ENCODE assay signal across 15 cellular contexts in the genomic region with DNA sequence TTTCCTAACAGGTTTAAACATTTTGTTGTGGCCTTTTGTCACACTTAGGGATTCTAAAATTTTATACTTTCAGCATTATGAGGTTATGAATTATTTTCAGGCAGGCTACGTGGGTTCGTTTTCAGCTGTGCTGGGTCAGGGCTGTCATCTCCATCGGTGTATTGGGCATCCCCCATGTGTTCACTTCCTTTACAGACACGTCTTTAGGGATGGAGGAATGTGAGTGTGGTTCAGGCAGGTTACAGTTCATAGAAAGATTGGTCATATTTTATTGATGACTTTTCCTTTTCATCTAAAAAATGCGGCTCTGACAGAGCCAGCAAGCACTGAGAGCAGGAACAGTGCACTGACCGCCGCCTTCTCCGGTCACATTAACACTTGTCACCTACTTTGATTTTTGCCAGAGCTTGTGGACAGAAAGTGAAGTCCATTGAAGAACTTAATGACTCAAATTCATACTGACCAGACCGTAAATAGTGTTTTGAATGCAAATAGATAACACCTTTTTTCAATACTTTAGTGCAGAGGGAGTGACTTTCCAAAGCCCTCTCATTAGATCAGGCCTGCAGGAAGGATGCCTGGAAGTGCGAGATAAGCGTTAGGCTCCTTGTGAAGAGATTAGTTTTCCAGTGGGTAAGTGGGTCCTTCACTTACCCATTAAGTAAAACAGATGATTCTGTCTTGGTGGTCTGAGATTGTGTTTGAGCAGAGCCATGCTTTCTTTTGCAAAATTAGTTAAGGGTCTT.
DNase-seq lines count a peak whose midpoint lies in the region; ATAC-seq, FAIRE-seq and TF ChIP-seq lines count a peak whose summit lies in the region.
"Had no signal": no experiment of that assay in that cellular context is flagged by ENCODE, and none has a peak within 500 bp of the region (broad histone marks: within the 10 kb centered on the region; RNA-seq: fewer than 3 reads in every experiment).

No MANE protein-coding gene starts in this region.

- intact Hi-C loops in K562 (cut with micrococcal nuclease), result no loop called here

- TF ChIP-seq CTCF in K562 (IDR thresholded peaks at IDR 0.05 in 2 of 3, conservative IDR thresholded peaks at IDR 0.05 in 1 of 3; ENCODE audit: insufficient read depth in 2 of 3, low read depth in 1 of 3, low read length in 3 of 3) (no peak), neural progenitor cell (IDR thresholded peaks at IDR 0.05) (no peak)

- H3F3A ChIP-seq in neural progenitor cell (ENCODE audit: low read depth), result peaks cover 8% of the 10 kb centered on the region

- peak overlapping the region; percentile 40 for H3K4me3 Mint-ChIP-seq in activated CD8-positive, alpha-beta memory T cell treated with anti-CD3 and anti-CD28 coated beads, Interleukin-2, amount 10 ng/mL, durations not matched to agents 7 days and 5 days
- H3K4me3 Mint-ChIP-seq in neural progenitor cell, result no peak overlapping the region

- peaks cover 0 to 6% of the 10 kb centered on the region in 2 experiments; a peak in 3 of 5 replicates for H3K4me1 ChIP-seq in K562 (replicated peaks in 1 of 2; ENCODE audit: control insufficient read depth in 2 of 2, insufficient read depth in 2 of 2, low read length in 2 of 2)
- peaks cover 8% of the 10 kb centered on the region for H3K4me1 ChIP-seq in neural progenitor cell
- H3K4me1 ChIP-seq: lower lobe of right lung had no signal

- no TSS peak for BruUV-seq in K562 (replicated peaks; lab: Mats Ljungman, UMichigan)

- H2AFZ ChIP-seq in K562 (ENCODE audit: low read depth, low read length) (no peak overlapping the region), neural progenitor cell (replicated peaks) (no peak overlapping the region)

- H3K4me3 ChIP-seq in K562, result no peak overlapping the region
- H3K4me3 ChIP-seq in neural progenitor cell, result no peak overlapping the region
- H3K4me3 ChIP-seq: lower lobe of right lung had no signal

- in situ Hi-C loops in K562 (cut with MboI) (no loop called here), ACHN (cut with HindIII; ENCODE audit: low pct_ligation_motif_present, low pct_unique_long_range_greater_than_20kb, low sequenced_read_pairs) (no loop called here)

- peaks cover 2% of the 10 kb centered on the region for H3K27me3 Mint-ChIP-seq in activated CD8-positive, alpha-beta memory T cell treated with anti-CD3 and anti-CD28 coated beads, Interleukin-2, amount 10 ng/mL, durations not matched to agents 7 days and 5 days
- peaks cover 10% of the 10 kb centered on the region for H3K27me3 Mint-ChIP-seq in neural progenitor cell (ENCODE audit: insufficient read depth, low read depth)

- peak; percentile 63 for FAIRE-seq in K562 (lab: Jason Lieb, UNC)

- H3K79me2 ChIP-seq in K562 (ENCODE audit: control insufficient read depth, insufficient read depth, low read length), result no peaks in the 10 kb centered on the region
- H3K79me2 ChIP-seq in neural progenitor cell (ENCODE audit: low read depth), result no peaks in the 10 kb centered on the region

- H3K36me3 Mint-ChIP-seq in activated CD8-positive, alpha-beta memory T cell treated with anti-CD3 and anti-CD28 coated beads, Interleukin-2, amount 10 ng/mL, durations not matched to agents 7 days and 5 days, result peaks cover 1% of the 10 kb centered on the region
- H3K36me3 Mint-ChIP-seq in neural progenitor cell, result no peaks in the 10 kb centered on the region

- CTCF ChIA-PET in activated CD8-positive, alpha-beta memory T cell treated with anti-CD3 and anti-CD28 coated beads, Interleukin-2, amount 10 ng/mL, durations not matched to agents 7 days and 5 days (lab: Charles Lee), result interaction anchor here (1.1 kb wide), 1 partner anchor 8 kb away, joined by 3 read pairs; no protein-coding TSS in a partner anchor
- CTCF ChIA-PET in K562 (lab: Yijun Ruan, JAX; ENCODE audit: low intra/inter-chr PET ratio), result no interaction called here

- H3K27me3 ChIP-seq in K562 (ENCODE audit: control insufficient read depth in 2 of 2, insufficient read depth in 2 of 2, low read length in 2 of 2), result peaks cover 42 to 44% of the 10 kb centered on the region in 2 experiments
- no peaks in the 10 kb centered on the region for H3K27me3 ChIP-seq in neural progenitor cell

- no peak overlapping the region for H3K27ac ChIP-seq in K562 (ENCODE audit: extremely low read depth, low read depth, low read length)
- H3K27ac ChIP-seq in neural progenitor cell, result no peak overlapping the region
- H3K27ac ChIP-seq: lower lobe of right lung had no signal

- H4K20me1 ChIP-seq in K562 (replicated peaks; ENCODE audit: control insufficient read depth, insufficient read depth, low read length) (peaks cover 6% of the 10 kb centered on the region; the same call in 1 of the 2 replicates), neural progenitor cell (ENCODE audit: low read depth) (no peaks in the 10 kb centered on the region)

- H3K4me2 ChIP-seq in K562 (ENCODE audit: insufficient read depth, low read length), result no peak overlapping the region
- no peak overlapping the region for H3K4me2 ChIP-seq in neural progenitor cell

- POLR2A ChIA-PET in K562 (lab: Yijun Ruan, JAX), result interaction anchor here (0.7 kb wide), 1 partner anchor 348 kb away, joined by 4 read pairs; no protein-coding TSS in a partner anchor

- 0 out of 2 replicates have a peak, but pooled peaks have one; percentile 5 for TF ChIP-seq EP300 in K562 (IDR thresholded peaks at IDR 0.05; ENCODE audit: low read length)

- 4% methylated on average over 11 of the region's 11 CpGs for WGBS in K562 (ENCODE audit: insufficient coverage, low coverage, missing lambda C conversion rate)

- peak overlapping the region; percentile 5 for H3K27ac Mint-ChIP-seq in activated CD8-positive, alpha-beta memory T cell treated with anti-CD3 and anti-CD28 coated beads, Interleukin-2, amount 10 ng/mL, durations not matched to agents 7 days and 5 days
- peak overlapping the region; percentile 12 for H3K27ac Mint-ChIP-seq in neural progenitor cell

- no peak overlapping the region for H3K9ac ChIP-seq in K562 (ENCODE audit: insufficient read depth in 1 of 2, low read depth in 2 of 2, low read length in 2 of 2)
- no peak overlapping the region for H3K9ac ChIP-seq in neural progenitor cell

- H3K9me3 Mint-ChIP-seq in activated CD8-positive, alpha-beta memory T cell treated with anti-CD3 and anti-CD28 coated beads, Interleukin-2, amount 10 ng/mL, durations not matched to agents 7 days and 5 days (ENCODE audit: low read depth), result no peaks in the 10 kb centered on the region
- H3K9me3 Mint-ChIP-seq in neural progenitor cell, result no peaks in the 10 kb centered on the region
- H3K9me3 Mint-ChIP-seq: activated naive CD4-positive, alpha-beta T cell treated with anti-CD3 and anti-CD28 coated beads, Interleukin-2, amount 50 U/mL, for 72 hours had no signal

- H3K36me3 ChIP-seq in K562 (ENCODE audit: control insufficient read depth, insufficient read depth, low read length) (no peaks in the 10 kb centered on the region), neural progenitor cell (no peaks in the 10 kb centered on the region)
- H3K36me3 ChIP-seq: lower lobe of right lung had no signal

- no peak for DNase-seq in activated CD8-positive, alpha-beta memory T cell treated with anti-CD3 and anti-CD28 coated beads, Interleukin-2, amount 10 ng/mL, durations not matched to agents 7 days and 5 days
- no peak for DNase-seq in activated CD8-positive, alpha-beta memory T cell treated with anti-CD3 and anti-CD28 coated beads, Interleukin-2, amount 50 U/mL, for 48 hours
- peak; percentile 45 for DNase-seq in LHCN-M2 (ENCODE audit: low read depth)
- peak in 2 of 4 experiments; percentile 27 to 37 for DNase-seq in K562 (ENCODE audit: extremely low read depth in 1 of 4, low spot score in 3 of 4)
- no peak for DNase-seq in neural progenitor cell (ENCODE audit: low spot score)
- no peak for DNase-seq in amygdala (lab: John Stamatoyannopoulos, UW)
- DNase-seq in NK-92 treated with Interleukin-12 subunit alpha and Interleukin-12 subunit beta, amount 100 ng/mL, for 24 hours (lab: John Stamatoyannopoulos, UW), result no peak
- no peak for DNase-seq in ACHN
- DNase-seq: Calu3, GOT3, lower lobe of right lung, NCI-H1417 treated with DMSO at 0.1 percent for 48 hours, NCI-H345, occipital lobe had no signal

- TF ChIP-seq POLR2A in K562 (conservative IDR thresholded peaks at IDR 0.05), result no peak

- no peak for TF ChIP-seq RAD21 in K562 (CRISPR knock-in tag; conservative IDR thresholded peaks at IDR 0.05 in 1 of 2, IDR thresholded peaks at IDR 0.05 in 1 of 2)

- H3K4me1 Mint-ChIP-seq in activated CD8-positive, alpha-beta memory T cell treated with anti-CD3 and anti-CD28 coated beads, Interleukin-2, amount 10 ng/mL, durations not matched to agents 7 days and 5 days, result peaks cover 16% of the 10 kb centered on the region
- peaks cover 56% of the 10 kb centered on the region for H3K4me1 Mint-ChIP-seq in neural progenitor cell

- ATAC-seq in activated CD8-positive, alpha-beta memory T cell treated with anti-CD3 and anti-CD28 coated beads, Interleukin-2, amount 10 ng/mL, durations not matched to agents 7 days and 5 days, result no peak
- ATAC-seq in K562, result peak; percentile 39; the same call in 1 of the 3 replicates
- ATAC-seq: activated naive CD4-positive, alpha-beta T cell treated with anti-CD3 and anti-CD28 coated beads, Interleukin-2, amount 50 U/mL, for 72 hours; lower lobe of right lung had no signal

- H3K9me3 ChIP-seq in K562 (replicated peaks; ENCODE audit: control insufficient read depth, insufficient read depth, low read depth, low read length), result no peaks in the 10 kb centered on the region
- H3K9me3 ChIP-seq in neural progenitor cell (ENCODE audit: low read depth), result no peaks in the 10 kb centered on the region
- H3K9me3 ChIP-seq: lower lobe of right lung had no signal

- no peaks in the 10 kb centered on the region for H3K9me1 ChIP-seq in K562 (ENCODE audit: control insufficient read depth, insufficient read depth, low read length)

TF ChIP-seq in K562, 482 proteins besides CTCF, POLR2A, EP300 and RAD21 (continues in another document):
- TF ChIP-seq RCOR1 (IDR thresholded peaks at IDR 0.05; ENCODE audit: borderline replicate concordance in 1 of 2, low read depth in 2 of 2, low read length in 2 of 2) (0 out of 4 replicates have a peak, but pooled peaks of 1 of the 2 experiments have one; percentile 14), SMARCB1 (IDR thresholded peaks at IDR 0.05; ENCODE audit: insufficient read length, low read depth) (no peak), TCF3 (CRISPR knock-in tag; IDR thresholded peaks at IDR 0.05) (peak; percentile 80), RAD51 (IDR thresholded peaks at IDR 0.05; ENCODE audit: borderline replicate concordance, low read depth) (no peak)
